15 cellular contexts compared by ENCODE assay signal in the genomic region with DNA sequence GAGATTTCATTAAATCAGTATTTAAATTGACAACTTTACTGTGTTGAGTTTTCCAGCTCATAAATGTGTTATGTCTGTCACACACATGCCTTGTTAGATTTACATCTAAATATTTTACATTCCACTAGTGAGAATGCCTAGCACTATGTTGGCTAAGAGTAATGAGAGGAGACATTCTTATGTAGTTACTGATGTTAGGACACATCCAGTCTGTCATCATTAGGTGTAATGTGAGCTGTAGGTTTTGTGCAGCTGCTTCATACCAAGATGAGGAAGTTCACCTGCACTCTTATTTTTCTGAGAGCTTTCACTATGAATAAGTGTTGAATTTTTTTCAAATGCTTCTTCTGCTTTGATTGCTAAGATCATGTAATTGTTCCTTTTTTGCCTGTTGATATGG.
DNase-seq lines count a peak whose midpoint lies in the region; ATAC-seq and TF ChIP-seq lines count a peak whose summit lies in the region.
"Had no signal": no experiment of that assay in that cellular context is flagged by ENCODE, and none has a peak within 500 bp of the region (broad histone marks: within the 10 kb centered on the region; RNA-seq: fewer than 3 reads in every experiment).

No MANE protein-coding gene starts in this region.

- no peaks in the 10 kb centered on the region for H3K79me2 ChIP-seq in PC-3 (ENCODE audit: low read length)

- no peak overlapping the region for H3K9ac ChIP-seq in PC-3 (ENCODE audit: low read length)
- H3K9ac ChIP-seq in endodermal cell (ENCODE audit: extremely low read depth, low read length, poor library complexity, severe bottlenecking) = no peak overlapping the region

- H3K27ac Mint-ChIP-seq in activated T-helper 17 cell treated with anti-CD3 and anti-CD28 coated beads, Interleukin-2, amount 50 U/mL, for 72 hours = no peak overlapping the region
- no peak overlapping the region for H3K27ac Mint-ChIP-seq in endodermal cell
- H3K27ac Mint-ChIP-seq: natural killer cell had no signal

- H3K36me3 Mint-ChIP-seq in activated T-helper 17 cell treated with anti-CD3 and anti-CD28 coated beads, Interleukin-2, amount 50 U/mL, for 72 hours (ENCODE audit: low read depth) = no peaks in the 10 kb centered on the region
- H3K36me3 Mint-ChIP-seq in endodermal cell (ENCODE audit: low read depth) = no peaks in the 10 kb centered on the region
- H3K36me3 Mint-ChIP-seq: natural killer cell had no signal

- POLR2A ChIA-PET in PC-3 (lab: Charles Lee; ENCODE audit: unreplicated experiment) = interaction anchor here (0.6 kb wide), 2 partner anchors 39 to 140 kb away, joined by 3 to 5 read pairs; no protein-coding TSS in a partner anchor

- H3K36me3 ChIP-seq in PC-3 (ENCODE audit: low read depth, low read length) (no peaks in the 10 kb centered on the region), endodermal cell (ENCODE audit: control insufficient read depth, insufficient read depth, low read length) (no peaks in the 10 kb centered on the region), HAP-1 (replicated peaks) (no peaks in the 10 kb centered on the region), adrenal gland (replicated peaks in 1 of 2) (no peaks in the 10 kb centered on the region)
- H3K36me3 ChIP-seq: esophagus squamous epithelium, transverse colon had no signal

- no peaks in the 10 kb centered on the region for H3K9me3 Mint-ChIP-seq in activated T-helper 17 cell treated with anti-CD3 and anti-CD28 coated beads, Interleukin-2, amount 50 U/mL, for 72 hours
- H3K9me3 Mint-ChIP-seq in endodermal cell = peaks cover 5% of the 10 kb centered on the region

- BruUV-seq in PC-3 (replicated peaks; lab: Mats Ljungman, UMichigan) = no TSS peak

- H3K9me3 ChIP-seq in PC-3 (ENCODE audit: low read length) (no peaks in the 10 kb centered on the region), endodermal cell (ENCODE audit: control insufficient read depth, low read length) (peaks cover 4% of the 10 kb centered on the region), HAP-1 (no peaks in the 10 kb centered on the region), adrenal gland (replicated peaks in 1 of 3) (no peaks in the 10 kb centered on the region)
- H3K9me3 ChIP-seq: esophagus squamous epithelium, transverse colon had no signal

- H3F3A ChIP-seq in PC-3 (ENCODE audit: low read length, unreplicated experiment) = no peaks in the 10 kb centered on the region

- H3K27me3 ChIP-seq in PC-3 (ENCODE audit: low read length) (no peaks in the 10 kb centered on the region), foreskin keratinocyte (no peaks in the 10 kb centered on the region), endodermal cell (ENCODE audit: control insufficient read depth, insufficient read depth, low read length, poor library complexity, severe bottlenecking) (no peaks in the 10 kb centered on the region), HAP-1 (ENCODE audit: low read depth) (no peaks in the 10 kb centered on the region), adrenal gland (no peaks in the 10 kb centered on the region)
- H3K27me3 ChIP-seq: esophagus squamous epithelium, transverse colon had no signal

- intact Hi-C loops in PC-3 (cut with micrococcal nuclease) = loop anchor here (5.0 kb wide), 1 partner anchor 217 kb away; a partner anchor contains a TSS
- intact Hi-C loops in adrenal gland (cut with DNase I) = no loop called here

- no peaks in the 10 kb centered on the region for H3K9me2 ChIP-seq in PC-3 (replicated peaks; ENCODE audit: low read length)

- H3K27ac ChIP-seq in PC-3 (ENCODE audit: low read length) (no peak overlapping the region), foreskin keratinocyte (no peak overlapping the region), endodermal cell (ENCODE audit: low read depth, low read length) (no peak overlapping the region), adrenal gland (no peak overlapping the region)
- H3K27ac ChIP-seq: C4-2B, esophagus squamous epithelium, transverse colon had no signal

- no peak for TF ChIP-seq POLR2A in adrenal gland (IDR thresholded peaks at IDR 0.05)

- no peaks in the 10 kb centered on the region for H3K27me3 Mint-ChIP-seq in activated T-helper 17 cell treated with anti-CD3 and anti-CD28 coated beads, Interleukin-2, amount 50 U/mL, for 72 hours
- no peaks in the 10 kb centered on the region for H3K27me3 Mint-ChIP-seq in endodermal cell (ENCODE audit: insufficient read depth)

- no peak for TF ChIP-seq CTCF in PC-3 (conservative IDR thresholded peaks at IDR 0.05; ENCODE audit: low read depth, low read length)
- TF ChIP-seq CTCF in foreskin keratinocyte (conservative IDR thresholded peaks at IDR 0.05) = no peak
- TF ChIP-seq CTCF in endodermal cell (conservative IDR thresholded peaks at IDR 0.05) = no peak
- no peak for TF ChIP-seq CTCF in adrenal gland (IDR thresholded peaks at IDR 0.05)

- H3K4me1 ChIP-seq in PC-3 (ENCODE audit: insufficient read depth, low read length) (peaks cover 9% of the 10 kb centered on the region), foreskin keratinocyte (peaks cover 4% of the 10 kb centered on the region), endodermal cell (ENCODE audit: control insufficient read depth, insufficient read depth, low read length) (no peaks in the 10 kb centered on the region), HAP-1 (no peaks in the 10 kb centered on the region), adrenal gland (replicated peaks in 1 of 2) (no peaks in the 10 kb centered on the region)
- H3K4me1 ChIP-seq: esophagus squamous epithelium, transverse colon had no signal

- ATAC-seq in GM21390 (IDR thresholded peaks at IDR 0.05; ENCODE audit: unreplicated experiment) (peak; percentile 66), PC-3 (peak; percentile 94), foreskin keratinocyte (peak; percentile 99)
- no peak for ATAC-seq in activated T-helper 17 cell treated with anti-CD3 and anti-CD28 coated beads, Interleukin-2, amount 50 U/mL, for 72 hours (replicated peaks)
- ATAC-seq: natural killer cell had no signal

- no peaks in the 10 kb centered on the region for H4K20me1 ChIP-seq in PC-3 (ENCODE audit: low read length)

- no peak overlapping the region for H3K4me3 Mint-ChIP-seq in activated T-helper 17 cell treated with anti-CD3 and anti-CD28 coated beads, Interleukin-2, amount 50 U/mL, for 72 hours
- H3K4me3 Mint-ChIP-seq in endodermal cell = no peak overlapping the region
- H3K4me3 Mint-ChIP-seq: natural killer cell had no signal

- no peak overlapping the region for H2AFZ ChIP-seq in PC-3 (ENCODE audit: low read length)

- 0 out of 2 replicates have a peak overlapping the region, but pooled peaks have one; percentile 9 for H3K4me2 ChIP-seq in PC-3 (ENCODE audit: low read length)

- CTCF ChIA-PET in PC-3 (lab: Charles Lee) = no interaction called here

- peak; percentile 50 for DNase-seq in AG20443 (ENCODE audit: low spot score)
- DNase-seq in PC-3 = peak; percentile 81
- peak; percentile 87 to 94 for DNase-seq in foreskin keratinocyte
- no peak for DNase-seq in endodermal cell
- no peak for DNase-seq in HAP-1 (ENCODE audit: low spot score in 2 of 2)
- DNase-seq in adrenal gland = no peak
- DNase-seq: activated naive CD4-positive, alpha-beta T cell treated with anti-CD3 and anti-CD28 coated beads, Interleukin-2, amount 50 U/mL, for 16 hours; esophagus squamous epithelium; natural killer cell; NCI-H446 treated with DMSO at 0.1 percent for 48 hours; stimulated activated CD4-positive, alpha-beta T cell treated with anti-CD3 and anti-CD28 coated beads, Interleukin-4, amount 100 ng/mL, for 4 hours; transverse colon had no signal

- H3K4me1 Mint-ChIP-seq in activated T-helper 17 cell treated with anti-CD3 and anti-CD28 coated beads, Interleukin-2, amount 50 U/mL, for 72 hours = no peaks in the 10 kb centered on the region
- H3K4me1 Mint-ChIP-seq in endodermal cell = no peaks in the 10 kb centered on the region
- H3K4me1 Mint-ChIP-seq: natural killer cell had no signal

- H3K4me3 ChIP-seq in PC-3 (ENCODE audit: low read length) = no peak overlapping the region
- H3K4me3 ChIP-seq in endodermal cell (ENCODE audit: low read length) = no peak overlapping the region
- H3K4me3 ChIP-seq in HAP-1 = no peak overlapping the region
- H3K4me3 ChIP-seq in adrenal gland = no peak overlapping the region
- H3K4me3 ChIP-seq: esophagus squamous epithelium, transverse colon had no signal

- in situ Hi-C loops in HAP-1 (cut with MboI; ENCODE audit: low sequenced_read_pairs) = no loop called here

Comparison
In these comparisons a context has a peak if more than half of its experiments do, and no peak if none do; other contexts are left out.
1. DNase-seq: peak in AG20443 (single experiment), PC-3 (single experiment) and foreskin keratinocyte (2 of 2); none in endodermal cell (single experiment), HAP-1 (0 of 2) and adrenal gland (0 of 7).